In genomic region chr16:86819523-86819887, GRCh38 we compare ENCODE assay signal across 20 cellular contexts.
DNase-seq lines count a peak whose midpoint lies in the region; ATAC-seq, FAIRE-seq and TF ChIP-seq lines count a peak whose summit lies in the region.
"Had no signal": no experiment of that assay in that cellular context is flagged by ENCODE, and none has a peak within 500 bp of the region (broad histone marks: within the 10 kb centered on the region; RNA-seq: fewer than 3 reads in every experiment).

No MANE protein-coding gene starts in this region.

- no peaks in the 10 kb centered on the region for H3K4me1 Mint-ChIP-seq in activated CD4-positive, alpha-beta memory T cell treated with anti-CD3 and anti-CD28 coated beads, Interleukin-2, amount 10 ng/mL, durations not matched to agents 7 days and 5 days
- no peaks in the 10 kb centered on the region for H3K4me1 Mint-ChIP-seq in activated naive CD8-positive, alpha-beta T cell treated with anti-CD3 and anti-CD28 coated beads, Interleukin-2, amount 50 U/mL, for 24 hours
- H3K4me1 Mint-ChIP-seq: stimulated activated memory B cell treated with anti-CD40 and anti-IgM and Interleukin-4, amounts not matched to agents 10 μg/mL and 1 μg/mL and 100 μg/mL, for 72 hours had no signal

- no peak for TF ChIP-seq CTCF in HepG2 (CRISPR knock-in tag; IDR thresholded peaks at IDR 0.05)
- TF ChIP-seq CTCF in right lobe of liver (IDR thresholded peaks at IDR 0.05), result no peak
- peak; percentile 36 for TF ChIP-seq CTCF in bronchial epithelial cell (IDR thresholded peaks at IDR 0.05; ENCODE audit: insufficient read depth, low read length, severe bottlenecking)

- H3K79me2 ChIP-seq in HepG2 (ENCODE audit: insufficient read depth, low read length), result no peaks in the 10 kb centered on the region

- CTCF ChIA-PET in HepG2 (lab: Yijun Ruan, JAX; ENCODE audit: low intra/inter-chr PET ratio, low total read pairs), result no interaction called here
- CTCF ChIA-PET in activated CD4-positive, alpha-beta memory T cell treated with anti-CD3 and anti-CD28 coated beads, Interleukin-2, amount 10 ng/mL, durations not matched to agents 7 days and 5 days (lab: Charles Lee), result no interaction called here

- intact Hi-C loops in HepG2 (cut with micrococcal nuclease; ENCODE audit: unreplicated experiment) (no loop called here), right lobe of liver (cut with DNase I) (no loop called here)

- H3K4me1 ChIP-seq in HepG2 (ENCODE audit: insufficient read depth, low read length) (no peaks in the 10 kb centered on the region), right lobe of liver (peaks cover 0 to 7% (median 0%) of the 10 kb centered on the region in 4 donors)
- H3K4me1 ChIP-seq: foreskin keratinocyte, upper lobe of right lung had no signal

- TF ChIP-seq RAD21 in HepG2 (CRISPR knock-in tag; IDR thresholded peaks at IDR 0.05), result no peak

- no peak overlapping the region for H3K9ac ChIP-seq in HepG2 (ENCODE audit: insufficient read depth, low read depth, low read length)

- H3K4me3 Mint-ChIP-seq in activated CD4-positive, alpha-beta memory T cell treated with anti-CD3 and anti-CD28 coated beads, Interleukin-2, amount 10 ng/mL, durations not matched to agents 7 days and 5 days, result no peak overlapping the region
- no peak overlapping the region for H3K4me3 Mint-ChIP-seq in activated naive CD8-positive, alpha-beta T cell treated with anti-CD3 and anti-CD28 coated beads, Interleukin-2, amount 50 U/mL, for 24 hours
- H3K4me3 Mint-ChIP-seq: stimulated activated memory B cell treated with anti-CD40 and anti-IgM and Interleukin-4, amounts not matched to agents 10 μg/mL and 1 μg/mL and 100 μg/mL, for 72 hours had no signal

- H3K4me3 ChIP-seq in HepG2 (replicated peaks in 1 of 3; ENCODE audit: insufficient read depth in 1 of 3, low read depth in 2 of 3, low read length in 3 of 3) (no peak overlapping the region), right lobe of liver (no peak overlapping the region), bronchial epithelial cell (ENCODE audit: low read depth, low read length) (no peak overlapping the region)
- H3K4me3 ChIP-seq: body of pancreas, upper lobe of right lung had no signal

- H3K27ac ChIP-seq in HepG2 (ENCODE audit: extremely low read length, insufficient read depth, low read length) (no peak overlapping the region), right lobe of liver (no peak overlapping the region), substantia nigra (ENCODE audit: low read depth, low read length, poor library complexity, severe bottlenecking) (no peak overlapping the region)
- H3K27ac ChIP-seq: body of pancreas, foreskin keratinocyte, upper lobe of right lung had no signal

- H3K27me3 ChIP-seq in HepG2 (ENCODE audit: control insufficient read depth in 1 of 2, insufficient read depth in 2 of 2, low read length in 2 of 2) (peaks cover 2 to 51% of the 10 kb centered on the region in 2 experiments), right lobe of liver (no peaks in the 10 kb centered on the region), bronchial epithelial cell (ENCODE audit: control insufficient read depth, insufficient read depth, low read length) (peaks cover 2% of the 10 kb centered on the region)

- no peak for DNase-seq in HepG2 (ENCODE audit: low spot score)
- DNase-seq in right lobe of liver, result no peak
- DNase-seq in bronchial epithelial cell (ENCODE audit: low read depth), result no peak
- DNase-seq in islet precursor cell, result peak; percentile 43
- DNase-seq in substantia nigra (lab: John Stamatoyannopoulos, UW), result no peak
- DNase-seq in stimulated activated CD4-positive, alpha-beta T cell treated with anti-CD3 and anti-CD28 coated beads, Interleukin-4, amount 100 ng/mL, for 4 hours, result no peak
- no peak for DNase-seq in activated CD4-positive, alpha-beta memory T cell treated with anti-CD3 and anti-CD28 coated beads, Interleukin-2, amount 10 ng/mL, durations not matched to agents 7 days and 5 days
- DNase-seq in activated naive CD8-positive, alpha-beta T cell treated with anti-CD3 and anti-CD28 coated beads, Interleukin-2, amount 50 U/mL, for 24 hours, result no peak
- DNase-seq: ACHN; activated CD4-positive, CD25-positive, alpha-beta regulatory T cell; activated gamma-delta T cell treated with Interleukin-2 at 50 U/mL for 16 hours; Caco-2; foreskin keratinocyte; GDM1; KG1; NCI-H1048; NCI-H2171 treated with DMSO at 0.1 percent for 48 hours; upper lobe of right lung had no signal

- H3K9me3 ChIP-seq in HepG2 (ENCODE audit: low read length) (no peaks in the 10 kb centered on the region), right lobe of liver (no peaks in the 10 kb centered on the region)
- H3K9me3 ChIP-seq: body of pancreas, Caco-2, upper lobe of right lung had no signal

- no peak for TF ChIP-seq POLR2A in HepG2 (IDR thresholded peaks at IDR 0.05; ENCODE audit: insufficient read depth in 1 of 2, low read depth in 2 of 2, low read length in 2 of 2)
- no peak for TF ChIP-seq POLR2A in right lobe of liver (IDR thresholded peaks at IDR 0.05)

- H3K27ac Mint-ChIP-seq in activated CD4-positive, alpha-beta memory T cell treated with anti-CD3 and anti-CD28 coated beads, Interleukin-2, amount 10 ng/mL, durations not matched to agents 7 days and 5 days, result no peak overlapping the region
- no peak overlapping the region for H3K27ac Mint-ChIP-seq in activated naive CD8-positive, alpha-beta T cell treated with anti-CD3 and anti-CD28 coated beads, Interleukin-2, amount 50 U/mL, for 24 hours
- H3K27ac Mint-ChIP-seq: stimulated activated memory B cell treated with anti-CD40 and anti-IgM and Interleukin-4, amounts not matched to agents 10 μg/mL and 1 μg/mL and 100 μg/mL, for 72 hours had no signal

- POLR2A ChIA-PET in HepG2 (lab: Yijun Ruan, JAX), result no interaction called here
- POLR2A ChIA-PET in activated CD4-positive, alpha-beta memory T cell treated with anti-CD3 and anti-CD28 coated beads, Interleukin-2, amount 10 ng/mL, durations not matched to agents 7 days and 5 days (lab: Charles Lee), result no interaction called here

- in situ Hi-C loops in HepG2 (cut with HindIII; ENCODE audit: extremely low pct_ligation_motif_present, low pct_unique_long_range_greater_than_20kb), result no loop called here

- H3K27me3 Mint-ChIP-seq in activated CD4-positive, alpha-beta memory T cell treated with anti-CD3 and anti-CD28 coated beads, Interleukin-2, amount 10 ng/mL, durations not matched to agents 7 days and 5 days, result peaks cover 5% of the 10 kb centered on the region
- H3K27me3 Mint-ChIP-seq in activated naive CD8-positive, alpha-beta T cell treated with anti-CD3 and anti-CD28 coated beads, Interleukin-2, amount 50 U/mL, for 24 hours, result peaks cover 19% of the 10 kb centered on the region

- H3K36me3 ChIP-seq in HepG2 (replicated peaks in 1 of 2; ENCODE audit: control insufficient read depth in 1 of 2, insufficient read depth in 2 of 2, low read length in 2 of 2) (no peaks in the 10 kb centered on the region), right lobe of liver (no peaks in the 10 kb centered on the region), bronchial epithelial cell (ENCODE audit: control insufficient read depth, insufficient read depth, low read length) (no peaks in the 10 kb centered on the region)
- H3K36me3 ChIP-seq: upper lobe of right lung had no signal

- H2AFZ ChIP-seq in HepG2 (ENCODE audit: low read length), result no peak overlapping the region

- H4K20me1 ChIP-seq in HepG2 (ENCODE audit: insufficient read depth, low read length), result no peaks in the 10 kb centered on the region; the same call in 1 of the 2 replicates

- H3K4me2 ChIP-seq in HepG2 (ENCODE audit: low read depth, low read length), result no peak overlapping the region

- WGBS in HepG2 (ENCODE audit: low lambda C conversion rate), result 6% methylated on average over 3 of the region's 4 CpGs
- 25% methylated on average over 2 of the region's 4 CpGs for WGBS in right lobe of liver (ENCODE audit: insufficient coverage, low coverage, low lambda C conversion rate, missing lambda C conversion rate)

- FAIRE-seq in HepG2 (lab: Jason Lieb, UNC) (no peak), bronchial epithelial cell (lab: Jason Lieb, UNC) (no peak)

- BruUV-seq in HepG2 (replicated peaks; lab: Mats Ljungman, UMichigan), result no TSS peak

- TF ChIP-seq EP300 in HepG2 (IDR thresholded peaks at IDR 0.05; ENCODE audit: low read depth in 2 of 2, low read length in 2 of 2) (no peak), HepG2 (CRISPR knock-in tag; IDR thresholded peaks at IDR 0.05; ENCODE audit: borderline replicate concordance) (no peak)

- peak; percentile 33; the same call in 2 of the 3 replicates for ATAC-seq in HepG2
- ATAC-seq in right lobe of liver, result no peak
- ATAC-seq in activated naive CD8-positive, alpha-beta T cell treated with anti-CD3 and anti-CD28 coated beads, Interleukin-2, amount 50 U/mL, for 24 hours, result no peak
- ATAC-seq: body of pancreas; foreskin keratinocyte; stimulated activated memory B cell treated with anti-CD40 and anti-IgM and Interleukin-4, amounts not matched to agents 10 μg/mL and 1 μg/mL and 100 μg/mL, for 72 hours; upper lobe of right lung had no signal

- H3K9me3 Mint-ChIP-seq in activated CD4-positive, alpha-beta memory T cell treated with anti-CD3 and anti-CD28 coated beads, Interleukin-2, amount 10 ng/mL, durations not matched to agents 7 days and 5 days, result no peaks in the 10 kb centered on the region
- H3K9me3 Mint-ChIP-seq in activated naive CD8-positive, alpha-beta T cell treated with anti-CD3 and anti-CD28 coated beads, Interleukin-2, amount 50 U/mL, for 24 hours, result no peaks in the 10 kb centered on the region
- H3K9me3 Mint-ChIP-seq: stimulated activated memory B cell treated with anti-CD40 and anti-IgM and Interleukin-4, amounts not matched to agents 10 μg/mL and 1 μg/mL and 100 μg/mL, for 72 hours had no signal

- H3K36me3 Mint-ChIP-seq in activated CD4-positive, alpha-beta memory T cell treated with anti-CD3 and anti-CD28 coated beads, Interleukin-2, amount 10 ng/mL, durations not matched to agents 7 days and 5 days (ENCODE audit: low read depth), result no peaks in the 10 kb centered on the region
- H3K36me3 Mint-ChIP-seq in activated naive CD8-positive, alpha-beta T cell treated with anti-CD3 and anti-CD28 coated beads, Interleukin-2, amount 50 U/mL, for 24 hours (ENCODE audit: low read depth), result no peaks in the 10 kb centered on the region
- H3K36me3 Mint-ChIP-seq: stimulated activated memory B cell treated with anti-CD40 and anti-IgM and Interleukin-4, amounts not matched to agents 10 μg/mL and 1 μg/mL and 100 μg/mL, for 72 hours had no signal

TF ChIP-seq in HepG2, 621 proteins besides CTCF, POLR2A, EP300 and RAD21 (continues in another document):
- TF ChIP-seq TEAD3 (CRISPR knock-in tag; optimal IDR thresholded peaks at IDR 0.05; ENCODE audit: borderline replicate concordance), result peak; percentile 57
